26 cellular contexts compared by ENCODE assay signal in genomic region chr15:63151665-63152064, GRCh38.
"Had no signal": no experiment of that assay in that cellular context is flagged by ENCODE, and none has a peak within 500 bp of the region (broad histone marks: within the 10 kb centered on the region; RNA-seq: fewer than 3 reads in every experiment).

No MANE protein-coding gene starts in this region.

- H3K27me3 ChIP-seq: ascending aorta, neutrophil, ovary, sigmoid colon had no signal

- DNase-seq: activated CD4-positive, alpha-beta T cell treated with anti-CD3 and anti-CD28 coated beads, Interleukin-2, amount 50 U/mL, for 1 hour; activated CD4-positive, CD25-positive, alpha-beta regulatory T cell treated with anti-CD3 and anti-CD28 coated beads, Interleukin-2, amount 50 U/mL, for 72 hours; activated naive CD8-positive, alpha-beta T cell treated with anti-CD3 and anti-CD28 coated beads for 36 hours; activated T-cell treated with anti-CD3 and anti-CD28 coated beads, Interleukin-2, amount 50 U/mL, for 4 hours; head of caudate nucleus; hippocampal formation; left cardiac atrium; left ventricle myocardium superior; mucosa of descending colon; nephron progenitor cell; ovary; retina; sigmoid colon; small intestine; stimulated activated CD4-positive, alpha-beta T cell treated with anti-CD3 and anti-CD28 coated beads, Interleukin-4, amount 100 ng/mL, for 24 hours; T-helper 17 cell; trophoblast cell had no signal

- ATAC-seq: activated T-cell treated with anti-CD3 and anti-CD28 coated beads, Interleukin-2, amount 50 U/mL, for 4 hours; activated T-helper 17 cell treated with anti-CD3 and anti-CD28 coated beads, Interleukin-2, amount 50 U/mL, for 72 hours; esophagus mucosa; left cardiac atrium; left ventricle myocardium superior; mucosa of descending colon; stimulated activated effector memory CD8-positive, alpha-beta T cell treated with anti-CD3 and anti-CD28 coated beads, Interleukin-12 subunit alpha, Interleukin-12 subunit beta, amount 100 ng/mL, for 72 hours; T-helper 17 cell had no signal

- H3K36me3 ChIP-seq: ovary, prostate gland had no signal

- H3K9me3 Mint-ChIP-seq: activated naive CD8-positive, alpha-beta T cell treated with anti-CD3 and anti-CD28 coated beads for 36 hours; activated T-cell treated with anti-CD3 and anti-CD28 coated beads, Interleukin-2, amount 50 U/mL, for 4 hours; activated T-helper 17 cell treated with anti-CD3 and anti-CD28 coated beads, Interleukin-2, amount 50 U/mL, for 72 hours; stimulated activated effector memory CD8-positive, alpha-beta T cell treated with anti-CD3 and anti-CD28 coated beads, Interleukin-12 subunit alpha, Interleukin-12 subunit beta, amount 100 ng/mL, for 72 hours; stimulated activated naive CD8-positive, alpha-beta T cell treated with anti-CD3 and anti-CD28 coated beads, Interleukin-15, Interleukin-2, amounts not matched to agents 100 ng/mL and 50 ng/mL, for 24 hours had no signal

- H3K4me3 ChIP-seq: ascending aorta, mucosa of descending colon, ovary, prostate gland, sigmoid colon, thoracic aorta had no signal

- H3K27me3 Mint-ChIP-seq: activated naive CD8-positive, alpha-beta T cell treated with anti-CD3 and anti-CD28 coated beads for 36 hours; activated T-helper 17 cell treated with anti-CD3 and anti-CD28 coated beads, Interleukin-2, amount 50 U/mL, for 72 hours; stimulated activated naive CD8-positive, alpha-beta T cell treated with anti-CD3 and anti-CD28 coated beads, Interleukin-15, Interleukin-2, amounts not matched to agents 100 ng/mL and 50 ng/mL, for 24 hours; T-helper 17 cell had no signal

- H3K4me3 Mint-ChIP-seq: activated naive CD8-positive, alpha-beta T cell treated with anti-CD3 and anti-CD28 coated beads for 36 hours; activated T-cell treated with anti-CD3 and anti-CD28 coated beads, Interleukin-2, amount 50 U/mL, for 4 hours; activated T-helper 17 cell treated with anti-CD3 and anti-CD28 coated beads, Interleukin-2, amount 50 U/mL, for 72 hours; brain; nephron progenitor cell; stimulated activated effector memory CD8-positive, alpha-beta T cell treated with anti-CD3 and anti-CD28 coated beads, Interleukin-12 subunit alpha, Interleukin-12 subunit beta, amount 100 ng/mL, for 72 hours; stimulated activated naive CD8-positive, alpha-beta T cell treated with anti-CD3 and anti-CD28 coated beads, Interleukin-15, Interleukin-2, amounts not matched to agents 100 ng/mL and 50 ng/mL, for 24 hours; T-helper 17 cell had no signal

- H3K9me3 ChIP-seq: ascending aorta, mucosa of descending colon, neutrophil, ovary, prostate gland, sigmoid colon, thoracic aorta had no signal

- H3K4me1 ChIP-seq: prostate gland had no signal

- H3K27ac ChIP-seq: ascending aorta, neutrophil, ovary, prostate gland, sigmoid colon, thoracic aorta had no signal

- H3K4me1 Mint-ChIP-seq: stimulated activated effector memory CD8-positive, alpha-beta T cell treated with anti-CD3 and anti-CD28 coated beads, Interleukin-12 subunit alpha, Interleukin-12 subunit beta, amount 100 ng/mL, for 72 hours had no signal

- H3K27ac Mint-ChIP-seq: activated naive CD8-positive, alpha-beta T cell treated with anti-CD3 and anti-CD28 coated beads for 36 hours; activated T-helper 17 cell treated with anti-CD3 and anti-CD28 coated beads, Interleukin-2, amount 50 U/mL, for 72 hours; brain; nephron progenitor cell; stimulated activated effector memory CD8-positive, alpha-beta T cell treated with anti-CD3 and anti-CD28 coated beads, Interleukin-12 subunit alpha, Interleukin-12 subunit beta, amount 100 ng/mL, for 72 hours; stimulated activated naive CD8-positive, alpha-beta T cell treated with anti-CD3 and anti-CD28 coated beads, Interleukin-15, Interleukin-2, amounts not matched to agents 100 ng/mL and 50 ng/mL, for 24 hours; T-helper 17 cell had no signal
